ENCODE assay signal across 8 cellular contexts in genomic region chr3:154252759-154253638, GRCh38.
DNase-seq lines count a peak whose midpoint lies in the region; ATAC-seq and TF ChIP-seq lines count a peak whose summit lies in the region.

No MANE protein-coding gene starts in this region.

- H3K36me3 ChIP-seq in adrenal gland (replicated peaks in 1 of 2): peaks cover 0 to 25% of the 10 kb centered on the region in 2 donors

- peak; percentile 36 for DNase-seq in NCI-H1417 treated with DMSO at 0.1 percent for 48 hours (lab: John Stamatoyannopoulos, UW)
- peak; percentile 73 for DNase-seq in SW480 (ENCODE audit: low spot score)
- peak; percentile 81 to 96 (median 89) for DNase-seq in adrenal gland
- DNase-seq in left cardiac atrium: peak; percentile 92
- DNase-seq in renal cortical epithelial cell (ENCODE audit: low read depth): peak; percentile 81
- no peak for DNase-seq in cortex of kidney (lab: John Stamatoyannopoulos, UW)

- peak; percentile 89 for ATAC-seq in GM18498 (IDR thresholded peaks at IDR 0.05; ENCODE audit: unreplicated experiment)
- ATAC-seq in HG02840 (IDR thresholded peaks at IDR 0.05; ENCODE audit: low FRiP score, unreplicated experiment): peak; percentile 93
- ATAC-seq in left cardiac atrium: peak; percentile 93 to 95

- no peak overlapping the region for H3K4me3 ChIP-seq in adrenal gland

- 8 to 17% (median 10%) methylated on average over 11 of the region's 11 CpGs for WGBS in adrenal gland, 4 donors

- H3K4me1 ChIP-seq in adrenal gland (replicated peaks in 1 of 2): peaks cover 0 to 5% of the 10 kb centered on the region in 2 donors

- intact Hi-C loops in adrenal gland (cut with DNase I): loop anchor here in 1 of 2 donors (5.0 kb wide), 1 partner anchor 156 kb away; no protein-coding TSS in a partner anchor
- intact Hi-C loops in left cardiac atrium (cut with DNase I): loop anchor here (5.0 to 10.0 kb wide), 3 partner anchors 156 to 1226 kb away; no protein-coding TSS in a partner anchor

- TF ChIP-seq CTCF in adrenal gland (IDR thresholded peaks at IDR 0.05): peak; percentile 71 to 88 (median 82)

- no peak overlapping the region for H3K27ac ChIP-seq in adrenal gland

- TF ChIP-seq POLR2A in adrenal gland (IDR thresholded peaks at IDR 0.05): no peak

- H3K9me3 ChIP-seq in adrenal gland (replicated peaks in 1 of 3): no peaks in the 10 kb centered on the region

- H3K27me3 ChIP-seq in adrenal gland: no peaks in the 10 kb centered on the region
